Comparison of ENCODE assay signal across 8 cellular contexts in genomic region chr14:30357791-30358190, GRCh38.
"Had no signal": no experiment of that assay in that cellular context is flagged by ENCODE, and none has a peak within 500 bp of the region (broad histone marks: within the 10 kb centered on the region; RNA-seq: fewer than 3 reads in every experiment).

No MANE protein-coding gene starts in this region.

- H3K4me3 ChIP-seq: GM12878 had no signal

- FAIRE-seq: G401.6, GM12878, GM12891, GM12892, GM18507, GM19239 had no signal

- DNase-seq: GDM1, GF-D8 had no signal
